Comparison of ENCODE assay signal across 8 cellular contexts in the genomic region with DNA sequence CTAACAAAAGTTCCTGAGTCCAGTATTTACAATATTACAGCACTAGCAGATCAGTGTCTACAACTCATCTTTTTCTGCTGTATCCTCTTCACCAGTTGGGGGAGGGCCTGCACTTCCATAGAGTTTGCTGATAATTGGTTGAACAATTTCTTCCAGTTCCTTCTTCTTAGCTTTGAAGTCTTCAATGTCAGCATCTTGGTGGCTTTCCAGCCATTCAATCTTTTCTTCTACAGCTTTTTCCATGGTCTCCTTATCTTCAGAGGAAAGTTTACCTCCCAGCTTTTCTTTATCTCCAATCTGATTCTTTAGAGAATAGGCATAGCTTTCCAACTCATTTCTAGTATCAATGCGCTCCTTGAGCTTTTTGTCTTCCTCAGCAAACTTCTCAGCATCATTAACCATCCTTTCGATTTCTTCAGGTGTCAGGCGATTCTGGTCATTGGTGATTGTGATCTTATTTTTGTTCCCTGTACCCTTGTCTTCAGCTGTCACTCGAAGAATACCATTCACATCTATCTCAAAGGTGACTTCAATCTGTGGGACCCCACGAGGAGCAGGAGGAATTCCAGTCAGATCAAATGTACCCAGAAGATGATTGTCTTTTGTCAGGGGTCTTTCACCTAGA. TPM values are rescaled to one million over a fixed set of nuclear protein-coding genes. Genes with fewer than 3 reads are reported as not detected.
A peak's percentile ranks its signal among the peaks of the same experiment; 100 is the strongest.
DNase-seq lines count a peak whose midpoint lies in the region; ATAC-seq and TF ChIP-seq lines count a peak whose summit lies in the region.
"Not testable (repeated sequence)": the region's sequence is repeated elsewhere in the genome, so short reads cannot be mapped to it uniquely, and the experiment has no call there.

No MANE protein-coding gene starts in this region.

- POLR2A ChIA-PET in CD4-positive, alpha-beta memory T cell (lab: Charles Lee; ENCODE audit: partially characterized antibody), result interaction anchor here (0.7 to 1.4 kb wide), 4 partner anchors 25 to 42 kb away, joined by 3 to 4 read pairs (median 3); a partner anchor contains a TSS

- not testable (repeated sequence) for H3K9me3 Mint-ChIP-seq in CD4-positive, alpha-beta memory T cell; activated naive CD4-positive, alpha-beta T cell treated with anti-CD3 and anti-CD28 coated beads, Interleukin-2, amount 50 U/mL, for 72 hours; dendritic cell treated with granulocyte-macrophage colony-stimulating factor and Interleukin-4, amounts not matched to agents 40 ng/mL and 50 ng/mL, for 4 days; nephron progenitor cell

- intact Hi-C loops in CD4-positive, alpha-beta memory T cell (cut with micrococcal nuclease); testis (cut with DNase I; ENCODE audit: low total_unique reads): not testable (repeated sequence)
- intact Hi-C loops in dendritic cell treated with granulocyte-macrophage colony-stimulating factor and Interleukin-4, amounts not matched to agents 40 ng/mL and 50 ng/mL, for 4 days (cut with micrococcal nuclease), result loop anchor here (5.0 kb wide), 1 partner anchor 41 kb away; no protein-coding TSS in a partner anchor

- peak overlapping the region in 5 of 7 donors; percentile 23 to 100 (median 57) for H3K27ac Mint-ChIP-seq in CD4-positive, alpha-beta memory T cell
- H3K27ac Mint-ChIP-seq in activated naive CD4-positive, alpha-beta T cell treated with anti-CD3 and anti-CD28 coated beads, Interleukin-2, amount 50 U/mL, for 72 hours, result peak overlapping the region; percentile 67 to 73
- peak overlapping the region; percentile 17 for H3K27ac Mint-ChIP-seq in dendritic cell treated with granulocyte-macrophage colony-stimulating factor and Interleukin-4, amounts not matched to agents 40 ng/mL and 50 ng/mL, for 4 days
- peak overlapping the region; percentile 2 for H3K27ac Mint-ChIP-seq in nephron progenitor cell

- not testable (repeated sequence) for DNase-seq in CD4-positive, alpha-beta memory T cell; activated naive CD4-positive, alpha-beta T cell treated with anti-CD3 and anti-CD28 coated beads, Interleukin-2, amount 50 U/mL, for 72 hours (ENCODE audit: low spot score in 2 of 2); right atrium auricular region (ENCODE audit: low spot score); nephron progenitor cell
- peak; percentile 8 for DNase-seq in MV-4-11 (lab: John Stamatoyannopoulos, UW)
- peak; percentile 23 for DNase-seq in testis

- not testable (repeated sequence) for H3K9me3 ChIP-seq in CD4-positive, alpha-beta memory T cell (ENCODE audit: control insufficient read depth in 1 of 2, low read length in 2 of 2); right atrium auricular region; testis

- TF ChIP-seq POLR2A in testis (IDR thresholded peaks at IDR 0.05), result not testable (repeated sequence)

- 0 out of 2 replicates have a peak, but pooled peaks have one; percentile 32 for TF ChIP-seq CTCF in VCaP (conservative IDR thresholded peaks at IDR 0.05)
- TF ChIP-seq CTCF in right atrium auricular region (IDR thresholded peaks at IDR 0.05); nephron progenitor cell (IDR thresholded peaks at IDR 0.05); testis (IDR thresholded peaks at IDR 0.05): not testable (repeated sequence)

- H3K4me1 ChIP-seq in CD4-positive, alpha-beta memory T cell (ENCODE audit: insufficient read depth, low read length), result peaks cover 56% of the 10 kb centered on the region
- H3K4me1 ChIP-seq in right atrium auricular region (peaks cover 0 to 56% of the 10 kb centered on the region in 2 donors), testis (peaks cover 34% of the 10 kb centered on the region)

- H3K36me3 Mint-ChIP-seq in CD4-positive, alpha-beta memory T cell, result peaks cover 55 to 85% of the 10 kb centered on the region in 2 donors
- peaks cover 38 to 60% of the 10 kb centered on the region in 2 donors for H3K36me3 Mint-ChIP-seq in activated naive CD4-positive, alpha-beta T cell treated with anti-CD3 and anti-CD28 coated beads, Interleukin-2, amount 50 U/mL, for 72 hours
- H3K36me3 Mint-ChIP-seq in dendritic cell treated with granulocyte-macrophage colony-stimulating factor and Interleukin-4, amounts not matched to agents 40 ng/mL and 50 ng/mL, for 4 days (ENCODE audit: low read depth), result peaks cover 94% of the 10 kb centered on the region
- peaks cover 75% of the 10 kb centered on the region for H3K36me3 Mint-ChIP-seq in nephron progenitor cell (ENCODE audit: low read depth)

- not testable (repeated sequence) for H3K27me3 ChIP-seq in CD4-positive, alpha-beta memory T cell (ENCODE audit: insufficient read depth, low read length); right atrium auricular region; testis

- CTCF ChIA-PET in CD4-positive, alpha-beta memory T cell (lab: Charles Lee; ENCODE audit: partially characterized antibody), result interaction anchor here (1.3 kb wide), 1 partner anchor 29 kb away, joined by 4 read pairs; no protein-coding TSS in a partner anchor

- H3K27me3 Mint-ChIP-seq in CD4-positive, alpha-beta memory T cell; dendritic cell treated with granulocyte-macrophage colony-stimulating factor and Interleukin-4, amounts not matched to agents 40 ng/mL and 50 ng/mL, for 4 days; nephron progenitor cell (ENCODE audit: low read depth, poor library complexity): not testable (repeated sequence)

- not testable (repeated sequence) for H3K27ac ChIP-seq in CD4-positive, alpha-beta memory T cell (ENCODE audit: low read depth, low read length); right atrium auricular region; testis
- H3K27ac ChIP-seq in VCaP, result peak overlapping the region; percentile 2; the same call in 1 of the 2 replicates

- H3K4me3 Mint-ChIP-seq in CD4-positive, alpha-beta memory T cell, result peak overlapping the region in 6 of 8 donors; percentile 15 to 99 (median 58)
- H3K4me3 Mint-ChIP-seq in dendritic cell treated with granulocyte-macrophage colony-stimulating factor and Interleukin-4, amounts not matched to agents 40 ng/mL and 50 ng/mL, for 4 days, result peak overlapping the region; percentile 33
- H3K4me3 Mint-ChIP-seq in nephron progenitor cell, result peak overlapping the region; percentile 94

- not testable (repeated sequence) for ATAC-seq in activated naive CD4-positive, alpha-beta T cell treated with anti-CD3 and anti-CD28 coated beads, Interleukin-2, amount 50 U/mL, for 72 hours

- H3K36me3 ChIP-seq in CD4-positive, alpha-beta memory T cell (ENCODE audit: insufficient read depth, low read length), result peaks cover 53% of the 10 kb centered on the region
- H3K36me3 ChIP-seq in right atrium auricular region, result peaks cover 70% of the 10 kb centered on the region
- not testable (repeated sequence) for H3K36me3 ChIP-seq in testis (ENCODE audit: low read depth, missing control alignments)

- H3K4me1 Mint-ChIP-seq in CD4-positive, alpha-beta memory T cell, result peaks cover 30 to 72% (median 44%) of the 10 kb centered on the region in 4 donors
- peaks cover 42% of the 10 kb centered on the region for H3K4me1 Mint-ChIP-seq in dendritic cell treated with granulocyte-macrophage colony-stimulating factor and Interleukin-4, amounts not matched to agents 40 ng/mL and 50 ng/mL, for 4 days (ENCODE audit: low read depth)
- peaks cover 47% of the 10 kb centered on the region for H3K4me1 Mint-ChIP-seq in nephron progenitor cell

- not testable (repeated sequence) for H3K4me3 ChIP-seq in CD4-positive, alpha-beta memory T cell (ENCODE audit: low read length in 2 of 2); testis
- peak overlapping the region; percentile 19 to 22 for H3K4me3 ChIP-seq in right atrium auricular region

- 72 to 82% methylated on average over 5 of the region's 5 CpGs for WGBS in testis, 2 donors

RNA-seq across cellular contexts. Expression of a gene that starts 4.5 kb away (rescaled TPM):
- 100 to 1,000 TPM; 147 to 154 TPM for total RNA-seq in CD4-positive, alpha-beta memory T cell
- 100 to 1,000 TPM; 194 to 253 TPM for polyA plus RNA-seq in CD4-positive, alpha-beta memory T cell
- 100 to 1,000 TPM; 120 to 133 TPM for total RNA-seq in activated naive CD4-positive, alpha-beta T cell treated with anti-CD3 and anti-CD28 coated beads, Interleukin-2, amount 50 U/mL, for 72 hours
- total RNA-seq in right atrium auricular region (100 to 1,000 TPM; 128 to 162 TPM), testis (100 to 1,000 TPM; 183 to 190 TPM)
- polyA plus RNA-seq in testis (ENCODE audit: insufficient read depth, low read depth, low replicate concordance), result 331 TPM

RNA-seq across cellular contexts. Expression of a gene that starts 25.0 kb away (rescaled TPM):
- 10 to 100 TPM; 67.8 to 76.4 TPM for total RNA-seq in CD4-positive, alpha-beta memory T cell
- polyA plus RNA-seq in CD4-positive, alpha-beta memory T cell, result 10 to 100 TPM; 45.6 to 59.2 TPM
- total RNA-seq in activated naive CD4-positive, alpha-beta T cell treated with anti-CD3 and anti-CD28 coated beads, Interleukin-2, amount 50 U/mL, for 72 hours, result 10 to 100 TPM; 44.1 to 67.7 TPM
- total RNA-seq in right atrium auricular region (10 to 100 TPM; 26.0 to 30.5 TPM), testis (10 to 100 TPM; 76.9 to 82.3 TPM)
- 80.0 TPM for polyA plus RNA-seq in testis (ENCODE audit: insufficient read depth, low read depth, low replicate concordance)

RNA-seq across cellular contexts. Expression of a gene that starts 36.3 kb away (rescaled TPM):
- 10 to 100 TPM; 12.2 to 13.5 TPM for total RNA-seq in CD4-positive, alpha-beta memory T cell
- 10 to 100 TPM; 35.9 to 43.3 TPM for polyA plus RNA-seq in CD4-positive, alpha-beta memory T cell
- 10 to 100 TPM; 22.9 to 31.9 TPM for total RNA-seq in activated naive CD4-positive, alpha-beta T cell treated with anti-CD3 and anti-CD28 coated beads, Interleukin-2, amount 50 U/mL, for 72 hours
- 10 to 100 TPM in 1 of 2 donors, 1 to 10 TPM in 1; 7.5 to 12.1 TPM for total RNA-seq in right atrium auricular region
- 10 to 100 TPM; 18.5 to 20.2 TPM for total RNA-seq in testis
- 30.1 TPM for polyA plus RNA-seq in testis (ENCODE audit: insufficient read depth, low read depth, low replicate concordance)

RNA-seq across cellular contexts. Expression of a gene that starts 47.0 kb away (rescaled TPM):
- total RNA-seq in CD4-positive, alpha-beta memory T cell, result 10 to 100 TPM; 49.2 TPM
- 10 to 100 TPM; 62.3 to 66.1 TPM for polyA plus RNA-seq in CD4-positive, alpha-beta memory T cell
- 10 to 100 TPM; 36.6 to 41.7 TPM for total RNA-seq in activated naive CD4-positive, alpha-beta T cell treated with anti-CD3 and anti-CD28 coated beads, Interleukin-2, amount 50 U/mL, for 72 hours
- total RNA-seq in right atrium auricular region, result 10 to 100 TPM; 28.5 to 32.9 TPM
- 10 to 100 TPM; 38.9 to 40.5 TPM for total RNA-seq in testis
- 57.5 TPM for polyA plus RNA-seq in testis (ENCODE audit: insufficient read depth, low read depth, low replicate concordance)

Comparison
In these comparisons a context has a peak if more than half of its experiments do, and no peak if none do; other contexts are left out.
1. H3K27ac Mint-ChIP-seq: peak in every context shown above with its lines; median percentile 70 in activated naive CD4-positive, alpha-beta T cell treated with anti-CD3 and anti-CD28 coated beads, Interleukin-2, amount 50 U/mL, for 72 hours; 57 in CD4-positive, alpha-beta memory T cell; 17 in dendritic cell treated with granulocyte-macrophage colony-stimulating factor and Interleukin-4, amounts not matched to agents 40 ng/mL and 50 ng/mL, for 4 days; 2 in nephron progenitor cell.
2. H3K4me3 Mint-ChIP-seq: peak in every context shown above with its lines; median percentile 94 in nephron progenitor cell; 58 in CD4-positive, alpha-beta memory T cell; 33 in dendritic cell treated with granulocyte-macrophage colony-stimulating factor and Interleukin-4, amounts not matched to agents 40 ng/mL and 50 ng/mL, for 4 days.